9 cellular contexts compared by ENCODE assay signal in the genomic region with DNA sequence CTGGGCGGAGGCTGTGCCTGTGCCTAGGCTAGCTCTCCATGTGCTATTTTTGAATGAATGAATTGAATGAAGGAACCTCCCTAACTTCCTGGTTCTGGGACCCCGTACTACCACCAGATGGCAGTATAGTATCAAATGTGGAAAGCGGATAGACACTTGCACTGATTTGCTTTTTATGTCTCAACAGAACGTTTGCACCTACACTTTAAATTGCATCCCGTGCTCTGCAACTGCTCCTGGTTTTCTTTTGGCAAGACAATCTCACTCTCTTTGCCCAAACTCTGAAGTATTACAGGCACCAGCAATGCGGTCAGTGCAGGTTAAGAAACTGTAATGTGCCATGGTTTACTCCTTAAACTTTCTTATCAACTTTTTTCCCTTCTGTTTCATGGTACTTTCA. TPM values are rescaled to one million over a fixed set of nuclear protein-coding genes. Genes with fewer than 3 reads are reported as not detected.
A peak's percentile ranks its signal among the peaks of the same experiment; 100 is the strongest.
DNase-seq lines count a peak whose midpoint lies in the region; ATAC-seq and TF ChIP-seq lines count a peak whose summit lies in the region.
"Had no signal": no experiment of that assay in that cellular context is flagged by ENCODE, and none has a peak within 500 bp of the region (broad histone marks: within the 10 kb centered on the region; RNA-seq: fewer than 3 reads in every experiment).

No MANE protein-coding gene starts in this region.

- no peaks in the 10 kb centered on the region for H4K20me1 ChIP-seq in Karpas-422 (ENCODE audit: insufficient read depth, low read depth, low read length)
- H4K20me1 ChIP-seq in mammary epithelial cell (ENCODE audit: insufficient read depth, low read length): no peaks in the 10 kb centered on the region

- WGBS in mammary epithelial cell (ENCODE audit: low coverage, missing lambda C conversion rate): 13% methylated on average over 6 of the region's 6 CpGs

- no peaks in the 10 kb centered on the region for H3K9me2 ChIP-seq in Karpas-422 (replicated peaks; ENCODE audit: insufficient read depth, low read length)

- no peak overlapping the region for H2AFZ ChIP-seq in Karpas-422 (ENCODE audit: low read length)
- H2AFZ ChIP-seq in mammary epithelial cell (ENCODE audit: low read depth, low read length): no peak overlapping the region

- DNase-seq in NCI-H1417 (lab: John Stamatoyannopoulos, UW) (peak; percentile 25 to 68 (median 37)), NCI-H1417 treated with DMSO at 0.1 percent for 48 hours (lab: John Stamatoyannopoulos, UW) (no peak), Karpas-422 (peak; percentile 91), SHP77 treated with DMSO at 0.1 percent for 48 hours (lab: John Stamatoyannopoulos, UW) (peak; percentile 42), mammary epithelial cell (peak; percentile 63), kidney glomerular epithelial cell (lab: John Stamatoyannopoulos, UW) (peak; percentile 73)
- DNase-seq in stimulated activated naive CD8-positive, alpha-beta T cell treated with anti-CD3 and anti-CD28 coated beads, Interleukin-15, Interleukin-2, amounts not matched to agents 100 U/mL and 50 U/mL, for 24 hours: peak; percentile 29

- no peaks in the 10 kb centered on the region for H3K27me3 ChIP-seq in Karpas-422 (ENCODE audit: low read length)
- H3K27me3 ChIP-seq in mammary epithelial cell (ENCODE audit: insufficient read depth, low read length): no peaks in the 10 kb centered on the region
- H3K27me3 ChIP-seq: BLaER1 had no signal

- intact Hi-C loops in mammary epithelial cell (cut with micrococcal nuclease): loop anchor here (1.0 to 10.0 kb wide), 8 partner anchors 146 to 1246 kb away; a partner anchor contains a TSS

- H3K36me3 ChIP-seq in Karpas-422 (ENCODE audit: insufficient read depth, low read length): no peaks in the 10 kb centered on the region
- no peaks in the 10 kb centered on the region for H3K36me3 ChIP-seq in mammary epithelial cell (ENCODE audit: insufficient read depth, low read length)
- H3K36me3 ChIP-seq: BLaER1 had no signal

- CTCF ChIA-PET in mammary epithelial cell (lab: Charles Lee; ENCODE audit: low non-redundant PET): interaction anchor here (0.7 to 0.8 kb wide), 3 partner anchors 13 to 1077 kb away, joined by 3 to 6 read pairs (median 5); no protein-coding TSS in a partner anchor

- in situ Hi-C loops in mammary epithelial cell (cut with MboI; ENCODE audit: low sequenced_read_pairs in 2 of 2): loop anchor here in 1 of 2 donors (10.0 to 25.0 kb wide), 2 partner anchors 277 to 1249 kb away; no protein-coding TSS in a partner anchor

- H3K4me2 ChIP-seq in Karpas-422 (ENCODE audit: low read depth, low read length, poor library complexity, severe bottlenecking) (no peak overlapping the region), mammary epithelial cell (ENCODE audit: insufficient read depth, low read depth, low read length) (no peak overlapping the region)
- H3K4me2 ChIP-seq: BLaER1 had no signal

- peak; percentile 59 for ATAC-seq in GM21528 (IDR thresholded peaks at IDR 0.05; ENCODE audit: low FRiP score, unreplicated experiment)
- peak; percentile 34 for ATAC-seq in stimulated activated naive CD8-positive, alpha-beta T cell treated with anti-CD3 and anti-CD28 coated beads, Interleukin-15, Interleukin-2, amounts not matched to agents 100 U/mL and 50 U/mL, for 24 hours

- no peak overlapping the region for H3K9ac ChIP-seq in Karpas-422 (ENCODE audit: low read length)
- H3K9ac ChIP-seq in mammary epithelial cell (ENCODE audit: insufficient read depth, low read length): no peak overlapping the region
- H3K9ac ChIP-seq: BLaER1 had no signal

- dilution Hi-C loops in mammary epithelial cell (cut with HindIII; ENCODE audit: low sequenced_read_pairs): no loop called here

- no peaks in the 10 kb centered on the region for H3K79me2 ChIP-seq in Karpas-422 (ENCODE audit: low read length)
- peaks cover 25% of the 10 kb centered on the region for H3K79me2 ChIP-seq in mammary epithelial cell (ENCODE audit: insufficient read depth, low read length)

- no peak overlapping the region for H3K27ac ChIP-seq in Karpas-422 (ENCODE audit: low read length)
- no peak overlapping the region for H3K27ac ChIP-seq in mammary epithelial cell (ENCODE audit: insufficient read depth, low read depth, low read length)
- H3K27ac ChIP-seq: BLaER1 had no signal

- no peak overlapping the region for H3K4me3 ChIP-seq in Karpas-422 (ENCODE audit: low read length)
- H3K4me3 ChIP-seq in mammary epithelial cell (replicated peaks in 1 of 3; ENCODE audit: insufficient read depth in 1 of 3, low read depth in 2 of 3, low read length in 3 of 3): no peak overlapping the region
- H3K4me3 ChIP-seq: BLaER1 had no signal

- H3K9me3 ChIP-seq in Karpas-422 (ENCODE audit: low read length): no peaks in the 10 kb centered on the region
- H3K9me3 ChIP-seq in mammary epithelial cell (replicated peaks; ENCODE audit: insufficient read depth, low read length): no peaks in the 10 kb centered on the region
- H3K9me3 ChIP-seq: BLaER1 had no signal

- no TSS peak for BruUV-seq in mammary epithelial cell (replicated peaks; lab: Mats Ljungman, UMichigan)

- H3K4me1 ChIP-seq in Karpas-422 (ENCODE audit: low read length) (no peaks in the 10 kb centered on the region), mammary epithelial cell (ENCODE audit: insufficient read depth, low read length) (peaks cover 35% of the 10 kb centered on the region)

- peak; percentile 92 to 93 for TF ChIP-seq CTCF in mammary epithelial cell (conservative IDR thresholded peaks at IDR 0.05 in 1 of 2, IDR thresholded peaks at IDR 0.05 in 1 of 2; ENCODE audit: extremely low read depth in 1 of 2, insufficient read depth in 1 of 2, low read depth in 1 of 2, low read length in 2 of 2)

RNA-seq across cellular contexts. Expression of a gene that starts 6.5 kb away (rescaled TPM):
- total RNA-seq in Karpas-422 (2014; rRNA removed; shearing (Covaris generic); ENCODE audit: low replicate concordance): 0.52 TPM in 1 of 2 replicates, not detected in the other
- total RNA-seq in mammary epithelial cell: 10 to 100 TPM; 17.8 to 21.2 TPM
- polyA plus RNA-seq in mammary epithelial cell: 9.4 TPM
- polyA minus RNA-seq in mammary epithelial cell: 11.6 TPM

RNA-seq across cellular contexts. Expression of a gene that starts 30.4 kb away (rescaled TPM):
- not detected in 2 replicates for total RNA-seq in Karpas-422 (2014; rRNA removed; shearing (Covaris generic); ENCODE audit: low replicate concordance)
- not detected for total RNA-seq in mammary epithelial cell
- not detected for polyA plus RNA-seq in mammary epithelial cell
- polyA minus RNA-seq in mammary epithelial cell: not detected

Comparison
In these comparisons a context has a peak if more than half of its experiments do, and no peak if none do; other contexts are left out.
1. RNA of a gene that starts 6.5 kb away (total RNA-seq): 17.8 to 21.2 TPM in mammary epithelial cell; 0.52 TPM in Karpas-422; every median in the first group is over 10 times any median in the second.